23 cellular contexts compared by ENCODE assay signal in genomic region chr13:79796116-79796515, GRCh38.
DNase-seq lines count a peak whose midpoint lies in the region; ATAC-seq, FAIRE-seq and TF ChIP-seq lines count a peak whose summit lies in the region.
"Had no signal": no experiment of that assay in that cellular context is flagged by ENCODE, and none has a peak within 500 bp of the region (broad histone marks: within the 10 kb centered on the region; RNA-seq: fewer than 3 reads in every experiment).

No MANE protein-coding gene starts in this region.

- no peak overlapping the region for H3K4ac ChIP-seq in mesenchymal stem cell (ENCODE audit: low read depth in 1 of 2, low read length in 2 of 2)

- no peak overlapping the region for H2BK5ac ChIP-seq in mesenchymal stem cell (ENCODE audit: low read depth, low read length, poor library complexity, severe bottlenecking)

- no peak overlapping the region for H3K14ac ChIP-seq in mesenchymal stem cell (ENCODE audit: low read length in 2 of 2)

- ATAC-seq in HG02642 (IDR thresholded peaks at IDR 0.05; ENCODE audit: poor library complexity, unreplicated experiment): no peak
- ATAC-seq: HCT116, Right ventricle myocardium inferior, T-cell had no signal

- no peak overlapping the region for H4K91ac ChIP-seq in mesenchymal stem cell (ENCODE audit: low read length)

- no peak overlapping the region for H2AFZ ChIP-seq in mesenchymal stem cell (ENCODE audit: low read depth, low read length)

- no peak overlapping the region for H3K4me2 ChIP-seq in mesenchymal stem cell (ENCODE audit: low read length, poor library complexity, severe bottlenecking)
- H3K4me2 ChIP-seq: BLaER1 had no signal

- no peaks in the 10 kb centered on the region for H3K4me1 ChIP-seq in mesenchymal stem cell (ENCODE audit: control insufficient read depth, insufficient read depth, low read depth, low read length)
- H3K4me1 ChIP-seq: BLaER1 had no signal

- DNase-seq in NCI-H1694 (lab: John Stamatoyannopoulos, UW) (peak; percentile 43), NCI-H524 (lab: John Stamatoyannopoulos, UW) (peak; percentile 58 to 80), mesenchymal stem cell (no peak), skeletal muscle cell (ENCODE audit: low read depth) (peak; percentile 32), D721Med (ENCODE audit: insufficient read length, low spot score) (no peak), cardiac septum (ENCODE audit: low spot score) (no peak)
- DNase-seq: CD4-positive, alpha-beta T cell; COR-L47; DMS153; NCI-H1417; NCI-H187 treated with DMSO at 0.1 percent for 48 hours; NCI-H226; NCI-H510A treated with DMSO at 0.1 percent for 48 hours; NCI-H82; OCI-M1; T-cell had no signal

- H3K18ac ChIP-seq in mesenchymal stem cell (ENCODE audit: low read depth in 1 of 2, low read length in 2 of 2): no peak overlapping the region

- H4K8ac ChIP-seq in mesenchymal stem cell (ENCODE audit: low read length): no peak overlapping the region

- H3K79me1 ChIP-seq in mesenchymal stem cell (replicated peaks; ENCODE audit: low read length, poor library complexity, severe bottlenecking): no peaks in the 10 kb centered on the region

- H3K4me3 ChIP-seq in mesenchymal stem cell (ENCODE audit: insufficient read depth in 1 of 2, low read depth in 1 of 2, low read length in 2 of 2) (no peak overlapping the region), skeletal muscle cell (ENCODE audit: low read depth, low read length) (no peak overlapping the region)
- H3K4me3 ChIP-seq: BLaER1 had no signal

- H2AK5ac ChIP-seq in mesenchymal stem cell (ENCODE audit: low read length, severe bottlenecking): peak overlapping the region; percentile 88

- intact Hi-C loops in cardiac septum (cut with DNase I): no loop called here

- H2BK12ac ChIP-seq in mesenchymal stem cell (ENCODE audit: low read length in 2 of 2): no peak overlapping the region

- H2BK120ac ChIP-seq in mesenchymal stem cell (ENCODE audit: low read depth, low read length): no peak overlapping the region

- no peak overlapping the region for H3K23ac ChIP-seq in mesenchymal stem cell (ENCODE audit: low read length in 2 of 2)

- 52% methylated on average over 2 of the region's 2 CpGs for WGBS in mesenchymal stem cell

- no peaks in the 10 kb centered on the region for H3K27me3 ChIP-seq in mesenchymal stem cell (ENCODE audit: control insufficient read depth in 1 of 2, insufficient read depth in 1 of 2, low read length in 2 of 2)
- H3K27me3 ChIP-seq: BLaER1 had no signal

- H3K9ac ChIP-seq in mesenchymal stem cell (ENCODE audit: low read length): no peak overlapping the region
- H3K9ac ChIP-seq: BLaER1 had no signal

- no peak overlapping the region for H2BK15ac ChIP-seq in mesenchymal stem cell (ENCODE audit: low read depth, poor library complexity, severe bottlenecking)

- no peak overlapping the region for H3K27ac ChIP-seq in mesenchymal stem cell (ENCODE audit: low read length, poor library complexity, severe bottlenecking)
- H3K27ac ChIP-seq: BLaER1 had no signal

- H3K36me3 ChIP-seq in mesenchymal stem cell (ENCODE audit: control insufficient read depth in 1 of 2, insufficient read depth in 2 of 2, low read depth in 1 of 2, low read length in 2 of 2): no peaks in the 10 kb centered on the region
- H3K36me3 ChIP-seq: BLaER1 had no signal

- FAIRE-seq in D721Med (lab: Jason Lieb, UNC): no peak
- FAIRE-seq: GM12891, H1, RCC 7860 had no signal

- H3K9me3 ChIP-seq in mesenchymal stem cell (ENCODE audit: control insufficient read depth, low read length): no peaks in the 10 kb centered on the region

- TF ChIP-seq CTCF in D721Med (IDR thresholded peaks at IDR 0.05; ENCODE audit: insufficient read depth, missing control alignments): no peak

Comparison
In these comparisons a context has a peak if more than half of its experiments do, and no peak if none do; other contexts are left out.
1. DNase-seq: peak in NCI-H1694 (single experiment), NCI-H524 (2 of 2) and skeletal muscle cell (single experiment); none in mesenchymal stem cell (single experiment), D721Med (single experiment) and cardiac septum (single experiment).